14 cellular contexts compared by ENCODE assay signal in genomic region chrX:65745992-65746391, GRCh38.
DNase-seq lines count a peak whose midpoint lies in the region; ATAC-seq lines count a peak whose summit lies in the region.
"Had no signal": no experiment of that assay in that cellular context is flagged by ENCODE, and none has a peak within 500 bp of the region (broad histone marks: within the 10 kb centered on the region; RNA-seq: fewer than 3 reads in every experiment).

No MANE protein-coding gene starts in this region.

- H3K4me3 Mint-ChIP-seq in activated T-helper 17 cell treated with anti-CD3 and anti-CD28 coated beads, Interleukin-2, amount 50 U/mL, for 72 hours, result peak overlapping the region; percentile 20

- H3K4me1 Mint-ChIP-seq in activated T-helper 17 cell treated with anti-CD3 and anti-CD28 coated beads, Interleukin-2, amount 50 U/mL, for 72 hours, result peaks cover 36% of the 10 kb centered on the region

- no peak overlapping the region for H2BK120ac ChIP-seq in mesendoderm (ENCODE audit: low read depth, low read length)

- H3K27ac ChIP-seq in mesendoderm (ENCODE audit: low read depth, low read length), result no peak overlapping the region
- H3K27ac ChIP-seq: gastrocnemius medialis had no signal

- H4K8ac ChIP-seq in mesendoderm (ENCODE audit: low read depth, low read length), result no peak overlapping the region

- H2BK5ac ChIP-seq in mesendoderm (ENCODE audit: low read length), result no peak overlapping the region

- DNase-seq in GDM1 (lab: John Stamatoyannopoulos, UW) (peak; percentile 55), KBM-7 (peak; percentile 63), mesendoderm (peak; percentile 18), G401 (ENCODE audit: low spot score) (no peak)
- DNase-seq: caudate nucleus, DMS79, gastrocnemius medialis, H7, NCI-H1694 treated with DMSO at 0.1 percent for 48 hours had no signal

- H3K4me1 ChIP-seq in mesendoderm (ENCODE audit: control insufficient read depth, low read depth, low read length), result no peaks in the 10 kb centered on the region
- H3K4me1 ChIP-seq: gastrocnemius medialis had no signal

- H3K36me3 Mint-ChIP-seq in activated T-helper 17 cell treated with anti-CD3 and anti-CD28 coated beads, Interleukin-2, amount 50 U/mL, for 72 hours (ENCODE audit: low read depth), result peaks cover 22% of the 10 kb centered on the region

- H3K4me3 ChIP-seq in mesendoderm (ENCODE audit: low read length), result no peak overlapping the region
- H3K4me3 ChIP-seq: gastrocnemius medialis, lung had no signal

- H3K56ac ChIP-seq in mesendoderm (ENCODE audit: low read length), result peak overlapping the region; percentile 25

- no peak overlapping the region for H4K5ac ChIP-seq in mesendoderm (ENCODE audit: low read length)

- no peak overlapping the region for H3K9ac ChIP-seq in mesendoderm (ENCODE audit: low read length)

- H3K27me3 ChIP-seq in mesendoderm (ENCODE audit: insufficient read depth, low read length, poor library complexity), result no peaks in the 10 kb centered on the region
- H3K27me3 ChIP-seq: gastrocnemius medialis had no signal

- ATAC-seq in activated T-helper 17 cell treated with anti-CD3 and anti-CD28 coated beads, Interleukin-2, amount 50 U/mL, for 72 hours (replicated peaks), result no peak
- no peak for ATAC-seq in GM19035 (IDR thresholded peaks at IDR 0.05; ENCODE audit: unreplicated experiment)
- ATAC-seq in GM21360 (IDR thresholded peaks at IDR 0.05; ENCODE audit: unreplicated experiment), result no peak
- ATAC-seq in HG02610 (IDR thresholded peaks at IDR 0.05; ENCODE audit: unreplicated experiment), result no peak
- ATAC-seq: gastrocnemius medialis had no signal

- no peaks in the 10 kb centered on the region for H3K36me3 ChIP-seq in mesendoderm (ENCODE audit: control insufficient read depth, insufficient read depth, low read length)

- no peaks in the 10 kb centered on the region for H3K27me3 Mint-ChIP-seq in activated T-helper 17 cell treated with anti-CD3 and anti-CD28 coated beads, Interleukin-2, amount 50 U/mL, for 72 hours

- peak overlapping the region; percentile 71 for H3K27ac Mint-ChIP-seq in activated T-helper 17 cell treated with anti-CD3 and anti-CD28 coated beads, Interleukin-2, amount 50 U/mL, for 72 hours

- no peaks in the 10 kb centered on the region for H3K79me1 ChIP-seq in mesendoderm (ENCODE audit: low read length)

- H2BK15ac ChIP-seq in mesendoderm (replicated peaks; ENCODE audit: low read depth), result no peak overlapping the region

- no peak overlapping the region for H3K4me2 ChIP-seq in mesendoderm (ENCODE audit: low read length)

- H3K4ac ChIP-seq in mesendoderm (ENCODE audit: low read depth, low read length), result no peak overlapping the region

- H2AK5ac ChIP-seq in mesendoderm (ENCODE audit: low read length), result no peak overlapping the region

- H3K9me3 Mint-ChIP-seq in activated T-helper 17 cell treated with anti-CD3 and anti-CD28 coated beads, Interleukin-2, amount 50 U/mL, for 72 hours, result no peaks in the 10 kb centered on the region

- no CpG with 5 or more reads among the region's 5 CpGs for WGBS in mesendoderm (ENCODE audit: extremely low coverage, insufficient coverage, low lambda C conversion rate)

- no peak overlapping the region for H3K18ac ChIP-seq in mesendoderm (ENCODE audit: low read length)

- no peak overlapping the region for H3K23ac ChIP-seq in mesendoderm (ENCODE audit: low read length)

- no peaks in the 10 kb centered on the region for H3K79me2 ChIP-seq in mesendoderm (ENCODE audit: control insufficient read depth, insufficient read depth, low read length)

- in situ Hi-C loops in KBM-7 (cut with MboI; ENCODE audit: low pct_unique_long_range_greater_than_20kb, low sequenced_read_pairs) (loop anchor here (25.0 kb wide), 1 partner anchor 241 kb away; no protein-coding TSS in a partner anchor), G401 (cut with HindIII; ENCODE audit: low sequenced_read_pairs) (no loop called here)
